Comparison of ENCODE assay signal across 8 cellular contexts in the genomic region with DNA sequence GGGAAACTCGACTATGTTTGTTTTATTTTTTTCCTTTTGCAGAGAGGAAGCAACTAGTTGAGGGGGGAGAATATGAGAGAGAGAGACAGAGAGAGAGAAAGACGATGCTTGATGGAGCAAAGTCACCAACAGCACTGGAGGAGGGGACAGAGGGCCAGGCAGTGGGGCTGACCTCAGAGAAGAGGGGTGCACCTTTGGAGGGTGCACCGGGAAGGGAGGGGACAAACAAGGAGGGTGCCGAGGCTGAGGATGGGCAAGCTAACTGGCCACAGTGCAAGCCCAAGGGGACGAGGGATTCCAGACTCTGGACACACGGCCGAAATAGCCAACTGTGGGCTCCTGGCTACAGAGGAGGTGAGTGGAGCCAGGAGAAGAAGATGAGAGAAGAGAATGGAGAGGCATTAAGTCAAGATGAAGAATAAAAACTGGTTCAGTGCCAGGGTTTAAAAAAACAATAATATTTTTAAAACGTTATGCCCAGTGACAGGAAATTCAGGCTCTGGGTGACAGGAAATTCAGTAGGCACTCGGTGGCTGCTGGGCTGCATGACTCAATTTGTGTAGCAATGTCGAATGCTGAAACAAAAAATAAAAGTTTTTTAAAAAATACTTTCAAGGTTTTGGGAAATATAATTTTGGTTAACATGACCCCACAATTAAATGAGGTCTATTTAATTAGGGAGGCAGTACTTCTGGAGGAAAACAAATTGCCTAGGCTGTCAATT. TPM values are rescaled to one million over a fixed set of nuclear protein-coding genes. Genes with fewer than 3 reads are reported as not detected.
DNase-seq lines count a peak whose midpoint lies in the region; ATAC-seq and TF ChIP-seq lines count a peak whose summit lies in the region.

No MANE protein-coding gene starts in this region.

- H3K9me3 ChIP-seq in left lung = no peaks in the 10 kb centered on the region
- no peaks in the 10 kb centered on the region for H3K9me3 ChIP-seq in thyroid gland

- H3K4me1 ChIP-seq in left lung (peaks cover 19 to 61% of the 10 kb centered on the region in 2 donors), thyroid gland (peaks cover 4 to 21% of the 10 kb centered on the region in 2 donors)

- DNase-seq in activated CD4-positive, alpha-beta T cell treated with anti-CD3 and anti-CD28 coated beads, Interleukin-2, amount 10 ng/mL, durations not matched to agents 7 days and 5 days = peak; percentile 26
- DNase-seq in activated CD4-positive, alpha-beta T cell treated with anti-CD3 and anti-CD28 coated beads for 48 hours = no peak
- DNase-seq in activated T-helper 2 cell treated with anti-CD3 and anti-CD28 coated beads, Interferon-gamma antibody, Interleukin-2, Interleukin-4, amounts not matched to agents 10 μg/mL and 5 μg/mL and 100 μg/mL, durations not matched to agents 14 hours and 24 hours and 36 hours (ENCODE audit: low spot score) = no peak
- DNase-seq in left lung (no peak), thyroid gland (no peak), amniotic stem cell (lab: John Stamatoyannopoulos, UW) (no peak)

- ATAC-seq in left lung (peak; percentile 5), HG02759 (IDR thresholded peaks at IDR 0.05; ENCODE audit: unreplicated experiment) (no peak), GM21576 (IDR thresholded peaks at IDR 0.05; ENCODE audit: unreplicated experiment) (no peak)

- peak overlapping the region; percentile 93 to 94 for H3K27ac ChIP-seq in left lung
- H3K27ac ChIP-seq in thyroid gland = peak overlapping the region; percentile 33 to 80 (median 72)

- TF ChIP-seq CTCF in left lung (IDR thresholded peaks at IDR 0.05) = no peak
- no peak for TF ChIP-seq CTCF in thyroid gland (IDR thresholded peaks at IDR 0.05)

- TF ChIP-seq POLR2A in thyroid gland (IDR thresholded peaks at IDR 0.05) = no peak

- peak overlapping the region; percentile 79 for H3K4me3 Mint-ChIP-seq in activated CD4-positive, alpha-beta T cell treated with anti-CD3 and anti-CD28 coated beads, Interleukin-2, amount 10 ng/mL, durations not matched to agents 7 days and 5 days
- H3K4me3 Mint-ChIP-seq in activated T-helper 2 cell treated with anti-CD3 and anti-CD28 coated beads, Interferon-gamma antibody, Interleukin-2, Interleukin-4, amounts not matched to agents 10 μg/mL and 5 μg/mL and 100 μg/mL, durations not matched to agents 14 hours and 24 hours and 36 hours (ENCODE audit: low read depth) = peak overlapping the region; percentile 72

- no peaks in the 10 kb centered on the region for H3K27me3 Mint-ChIP-seq in activated CD4-positive, alpha-beta T cell treated with anti-CD3 and anti-CD28 coated beads, Interleukin-2, amount 10 ng/mL, durations not matched to agents 7 days and 5 days
- no peaks in the 10 kb centered on the region for H3K27me3 Mint-ChIP-seq in activated T-helper 2 cell treated with anti-CD3 and anti-CD28 coated beads, Interferon-gamma antibody, Interleukin-2, Interleukin-4, amounts not matched to agents 10 μg/mL and 5 μg/mL and 100 μg/mL, durations not matched to agents 14 hours and 24 hours and 36 hours (ENCODE audit: low read depth)

- H3K27me3 ChIP-seq in left lung = no peaks in the 10 kb centered on the region
- H3K27me3 ChIP-seq in thyroid gland = no peaks in the 10 kb centered on the region

- POLR2A ChIA-PET in activated CD4-positive, alpha-beta T cell treated with anti-CD3 and anti-CD28 coated beads, Interleukin-2, amount 10 ng/mL, durations not matched to agents 7 days and 5 days (lab: Charles Lee) = no interaction called here

- no peaks in the 10 kb centered on the region for H3K36me3 ChIP-seq in left lung
- no peaks in the 10 kb centered on the region for H3K36me3 ChIP-seq in thyroid gland

- intact Hi-C loops in activated T-helper 2 cell treated with anti-CD3 and anti-CD28 coated beads, Interferon-gamma antibody, Interleukin-2, Interleukin-4, amounts not matched to agents 10 μg/mL and 5 μg/mL and 100 μg/mL, durations not matched to agents 14 hours and 24 hours and 36 hours (cut with micrococcal nuclease) = loop anchor here (1.0 to 2.0 kb wide), 2 partner anchors 7 to 17 kb away; no protein-coding TSS in a partner anchor
- intact Hi-C loops in left lung (cut with DNase I) (no loop called here), thyroid gland (cut with DNase I) (no loop called here)

- peak overlapping the region; percentile 89 for H3K27ac Mint-ChIP-seq in activated CD4-positive, alpha-beta T cell treated with anti-CD3 and anti-CD28 coated beads, Interleukin-2, amount 10 ng/mL, durations not matched to agents 7 days and 5 days
- H3K27ac Mint-ChIP-seq in activated T-helper 2 cell treated with anti-CD3 and anti-CD28 coated beads, Interferon-gamma antibody, Interleukin-2, Interleukin-4, amounts not matched to agents 10 μg/mL and 5 μg/mL and 100 μg/mL, durations not matched to agents 14 hours and 24 hours and 36 hours = peak overlapping the region; percentile 43

- peaks cover 41% of the 10 kb centered on the region for H3K4me1 Mint-ChIP-seq in activated CD4-positive, alpha-beta T cell treated with anti-CD3 and anti-CD28 coated beads, Interleukin-2, amount 10 ng/mL, durations not matched to agents 7 days and 5 days
- peaks cover 39% of the 10 kb centered on the region for H3K4me1 Mint-ChIP-seq in activated T-helper 2 cell treated with anti-CD3 and anti-CD28 coated beads, Interferon-gamma antibody, Interleukin-2, Interleukin-4, amounts not matched to agents 10 μg/mL and 5 μg/mL and 100 μg/mL, durations not matched to agents 14 hours and 24 hours and 36 hours (ENCODE audit: low read depth)

- H3K36me3 Mint-ChIP-seq in activated CD4-positive, alpha-beta T cell treated with anti-CD3 and anti-CD28 coated beads, Interleukin-2, amount 10 ng/mL, durations not matched to agents 7 days and 5 days (ENCODE audit: low read depth) = no peaks in the 10 kb centered on the region
- no peaks in the 10 kb centered on the region for H3K36me3 Mint-ChIP-seq in activated T-helper 2 cell treated with anti-CD3 and anti-CD28 coated beads, Interferon-gamma antibody, Interleukin-2, Interleukin-4, amounts not matched to agents 10 μg/mL and 5 μg/mL and 100 μg/mL, durations not matched to agents 14 hours and 24 hours and 36 hours (ENCODE audit: low read depth)

- H3K9me3 Mint-ChIP-seq in activated CD4-positive, alpha-beta T cell treated with anti-CD3 and anti-CD28 coated beads, Interleukin-2, amount 10 ng/mL, durations not matched to agents 7 days and 5 days = no peaks in the 10 kb centered on the region
- H3K9me3 Mint-ChIP-seq in activated T-helper 2 cell treated with anti-CD3 and anti-CD28 coated beads, Interferon-gamma antibody, Interleukin-2, Interleukin-4, amounts not matched to agents 10 μg/mL and 5 μg/mL and 100 μg/mL, durations not matched to agents 14 hours and 24 hours and 36 hours = no peaks in the 10 kb centered on the region

- 49 to 64% methylated on average over 10 of the region's 10 CpGs for WGBS in thyroid gland, 2 donors

- H3K4me3 ChIP-seq in left lung (peak overlapping the region; percentile 46 to 52), thyroid gland (replicated peaks in 1 of 3) (no peak overlapping the region)

- CTCF ChIA-PET in activated CD4-positive, alpha-beta T cell treated with anti-CD3 and anti-CD28 coated beads, Interleukin-2, amount 10 ng/mL, durations not matched to agents 7 days and 5 days (lab: Charles Lee) = interaction anchor here (0.8 to 3.1 kb wide), 4 partner anchors 12 to 193 kb away, joined by 3 to 18 read pairs (median 4); a partner anchor contains a TSS

RNA-seq across cellular contexts. Expression of a gene that starts 13.3 kb away (rescaled TPM):
- total RNA-seq in activated CD4-positive, alpha-beta T cell treated with anti-CD3 and anti-CD28 coated beads, Interleukin-2, amount 10 ng/mL, durations not matched to agents 7 days and 5 days = 10 to 100 TPM; 60.2 to 61.1 TPM
- 14.9 and 18.5 TPM in 2 replicates for total RNA-seq in activated T-helper 2 cell treated with anti-CD3 and anti-CD28 coated beads, Interferon-gamma antibody, Interleukin-2, Interleukin-4, amounts not matched to agents 10 μg/mL and 5 μg/mL and 100 μg/mL, durations not matched to agents 14 hours and 24 hours and 36 hours
- total RNA-seq in left lung (10 to 100 TPM; 60.3 to 98.1 TPM), thyroid gland (10 to 100 TPM; 30.1 to 68.7 (median 37.7) TPM)

Comparison
In these comparisons a context has a peak if more than half of its experiments do, and no peak if none do; other contexts are left out.
1. H3K4me3 ChIP-seq: peak in left lung (2 of 2); none in thyroid gland (0 of 3).